In genomic region chr4:119080721-119081541, GRCh38 we compare ENCODE assay signal across 17 cellular contexts. TPM values are rescaled to one million over a fixed set of nuclear protein-coding genes. Genes with fewer than 3 reads are reported as not detected.
DNase-seq lines count a peak whose midpoint lies in the region; ATAC-seq and TF ChIP-seq lines count a peak whose summit lies in the region.
"Had no signal": no experiment of that assay in that cellular context is flagged by ENCODE, and none has a peak within 500 bp of the region (broad histone marks: within the 10 kb centered on the region; RNA-seq: fewer than 3 reads in every experiment).

No MANE protein-coding gene starts in this region.

- no peak overlapping the region for H3K23ac ChIP-seq in IMR-90 (ENCODE audit: low read depth, low read length)

- no peak overlapping the region for H4K91ac ChIP-seq in IMR-90 (ENCODE audit: insufficient read depth, low read depth, low read length)

- no peak overlapping the region for H4K5ac ChIP-seq in IMR-90 (ENCODE audit: low read depth, low read length)

- dilution Hi-C loops in IMR-90 (cut with HindIII; ENCODE audit: low sequenced_read_pairs, unreplicated experiment): no loop called here

- H3K27ac ChIP-seq in DOHH2 (ENCODE audit: low read depth, low read length) (peak overlapping the region; percentile 96), IMR-90 (ENCODE audit: insufficient read depth, low read length) (no peak overlapping the region), esophagus squamous epithelium (peak overlapping the region; percentile 41 to 70 (median 56)), prostate gland (no peak overlapping the region)
- H3K27ac ChIP-seq: left lung, WERI-Rb-1 had no signal

- H4K20me1 ChIP-seq in DOHH2 (ENCODE audit: control insufficient read depth, insufficient read depth, low read depth, low read length) (no peaks in the 10 kb centered on the region), IMR-90 (ENCODE audit: insufficient read depth, low read length) (no peaks in the 10 kb centered on the region)

- H3K9me3 Mint-ChIP-seq in endothelial cell (ENCODE audit: unreplicated experiment): no peaks in the 10 kb centered on the region
- H3K9me3 Mint-ChIP-seq: activated T-helper 17 cell treated with anti-CD3 and anti-CD28 coated beads, Interleukin-2, amount 50 U/mL, for 72 hours had no signal

- POLR2A ChIA-PET in IMR-90 (lab: Charles Lee; ENCODE audit: unreplicated experiment): no interaction called here

- H3K56ac ChIP-seq in IMR-90 (ENCODE audit: extremely low read depth, insufficient read depth, low read length): no peak overlapping the region

- no peak for TF ChIP-seq RAD21 in IMR-90 (IDR thresholded peaks at IDR 0.05; ENCODE audit: low read length)

- ATAC-seq in IMR-90 (ENCODE audit: low read depth): peak; percentile 62
- ATAC-seq: activated T-helper 17 cell treated with anti-CD3 and anti-CD28 coated beads, Interleukin-2, amount 50 U/mL, for 72 hours; left lung; naive thymus-derived CD8-positive, alpha-beta T cell had no signal

- H4K8ac ChIP-seq in IMR-90 (ENCODE audit: low read depth in 2 of 2, low read length in 2 of 2): no peak overlapping the region

- no peak overlapping the region for H2BK120ac ChIP-seq in IMR-90 (ENCODE audit: low read depth, low read length)

- H3K27me3 ChIP-seq in DOHH2 (ENCODE audit: control insufficient read depth, low read length): no peaks in the 10 kb centered on the region
- H3K27me3 ChIP-seq in IMR-90 (ENCODE audit: control insufficient read depth, insufficient read depth, low read length): no peaks in the 10 kb centered on the region
- no peaks in the 10 kb centered on the region for H3K27me3 ChIP-seq in esophagus squamous epithelium
- no peaks in the 10 kb centered on the region for H3K27me3 ChIP-seq in prostate gland (replicated peaks; ENCODE audit: insufficient read depth)
- H3K27me3 ChIP-seq: left lung had no signal

- H3K36me3 ChIP-seq in DOHH2 (ENCODE audit: control insufficient read depth, low read length): peaks cover 17% of the 10 kb centered on the region
- no peaks in the 10 kb centered on the region for H3K36me3 ChIP-seq in IMR-90 (ENCODE audit: control insufficient read depth, insufficient read depth, low read length)
- H3K36me3 ChIP-seq in esophagus squamous epithelium: no peaks in the 10 kb centered on the region
- H3K36me3 ChIP-seq in prostate gland: no peaks in the 10 kb centered on the region
- H3K36me3 ChIP-seq: left lung, WERI-Rb-1 had no signal

- BruUV-seq in IMR-90 (replicated peaks; lab: Mats Ljungman, UMichigan): no TSS peak

- intact Hi-C loops in IMR-90 (cut with micrococcal nuclease): no loop called here
- intact Hi-C loops in esophagus squamous epithelium (cut with DNase I): no loop called here
- intact Hi-C loops in prostate gland (cut with DNase I): loop anchor here (10.0 kb wide), 1 partner anchor 134 kb away; the partner anchor contains the start of gene USP53

- peaks cover 62% of the 10 kb centered on the region for H3K4me1 ChIP-seq in DOHH2 (ENCODE audit: control insufficient read depth, low read length)
- no peaks in the 10 kb centered on the region; the same call in 1 of the 2 replicates for H3K4me1 ChIP-seq in IMR-90 (ENCODE audit: control insufficient read depth, insufficient read depth, low read length)
- H3K4me1 ChIP-seq in esophagus squamous epithelium: peaks cover 0 to 25% (median 0%) of the 10 kb centered on the region in 3 donors
- H3K4me1 ChIP-seq in prostate gland (replicated peaks): no peaks in the 10 kb centered on the region
- H3K4me1 ChIP-seq: left lung had no signal

- TF ChIP-seq CTCF in DOHH2 (IDR thresholded peaks at IDR 0.05; ENCODE audit: low read depth, low read length, poor library complexity, severe bottlenecking): no peak
- no peak for TF ChIP-seq CTCF in IMR-90 (conservative IDR thresholded peaks at IDR 0.05; ENCODE audit: low read depth, low read length)
- no peak for TF ChIP-seq CTCF in esophagus squamous epithelium (IDR thresholded peaks at IDR 0.05)
- no peak for TF ChIP-seq CTCF in endothelial cell (IDR thresholded peaks at IDR 0.05; ENCODE audit: unreplicated experiment)
- no peak for TF ChIP-seq CTCF in prostate gland (IDR thresholded peaks at IDR 0.05)

- H3K4me2 ChIP-seq in DOHH2 (ENCODE audit: low read length): peak overlapping the region; percentile 75
- no peak overlapping the region; the same call in 1 of the 2 replicates for H3K4me2 ChIP-seq in IMR-90 (ENCODE audit: low read depth, low read length)

- no peaks in the 10 kb centered on the region for H3K36me3 Mint-ChIP-seq in endothelial cell (ENCODE audit: low read depth, unreplicated experiment)
- H3K36me3 Mint-ChIP-seq: naive thymus-derived CD8-positive, alpha-beta T cell had no signal

- CTCF ChIA-PET in IMR-90 (lab: Yijun Ruan, JAX): no interaction called here

- DNase-seq in IMR-90 (no peak), esophagus squamous epithelium (lab: John Stamatoyannopoulos, UW) (no peak), mucosa of gallbladder (ENCODE audit: low spot score) (peak; percentile 38), H4 (ENCODE audit: low spot score) (no peak), endothelial cell (ENCODE audit: low spot score) (no peak), prostate gland (ENCODE audit: low spot score) (no peak)
- no peak for DNase-seq in activated T-cell treated with anti-CD3 and anti-CD28 coated beads, Interleukin-2, amount 50 U/mL, for 48 hours
- DNase-seq: AML-193; DMS 273 treated with DMSO at 0.1 percent for 48 hours; left lung; naive thymus-derived CD8-positive, alpha-beta T cell; NCI-H2029; NCI-H524 treated with DMSO at 0.1 percent for 48 hours; stimulated activated CD4-positive, alpha-beta T cell treated with anti-CD3 and anti-CD28 coated beads, Interleukin-2, amount 100 ng/mL, for 24 hours; WERI-Rb-1 had no signal

- WGBS in IMR-90 (ENCODE audit: extremely low coverage in 2 of 2, insufficient read length in 1 of 2), 2 experiments: no CpG with 5 or more reads among the region's 2 CpGs
- WGBS in esophagus squamous epithelium, 2 donors: 38 to 39% methylated on average over 2 of the region's 2 CpGs
- WGBS in prostate gland: 61% methylated on average over 2 of the region's 2 CpGs

- no peak overlapping the region for H2AK5ac ChIP-seq in IMR-90 (ENCODE audit: low read depth, low read length)

- H2BK15ac ChIP-seq in IMR-90 (ENCODE audit: low read depth, low read length): no peak overlapping the region; the same call in 2 of the 3 replicates

- peaks cover 3% of the 10 kb centered on the region; the same call in 1 of the 2 replicates for H3K9me3 ChIP-seq in DOHH2 (ENCODE audit: control insufficient read depth, insufficient read depth, low read length)
- no peaks in the 10 kb centered on the region for H3K9me3 ChIP-seq in IMR-90 (ENCODE audit: control insufficient read depth, insufficient read depth, low read length)
- H3K9me3 ChIP-seq in esophagus squamous epithelium: no peaks in the 10 kb centered on the region
- no peaks in the 10 kb centered on the region for H3K9me3 ChIP-seq in prostate gland
- H3K9me3 ChIP-seq: left lung had no signal

- in situ Hi-C loops in IMR-90 (cut with MboI; ENCODE audit: low sequenced_read_pairs): no loop called here

- peaks cover 33% of the 10 kb centered on the region for H3F3A ChIP-seq in DOHH2 (ENCODE audit: control insufficient read depth, insufficient read depth)

- no peaks in the 10 kb centered on the region for H3K79me1 ChIP-seq in IMR-90 (ENCODE audit: low read depth in 1 of 2, low read length in 2 of 2)

- H3K79me2 ChIP-seq in DOHH2 (ENCODE audit: control insufficient read depth, low read length): no peaks in the 10 kb centered on the region

- no peak overlapping the region for H2AFZ ChIP-seq in IMR-90 (replicated peaks; ENCODE audit: low read length, poor library complexity)

- H2BK20ac ChIP-seq in IMR-90 (ENCODE audit: low read depth, low read length): no peak overlapping the region

- H3K9ac ChIP-seq in IMR-90 (ENCODE audit: low read depth, low read length): no peak overlapping the region

- H3K27me3 Mint-ChIP-seq in endothelial cell (ENCODE audit: unreplicated experiment): no peaks in the 10 kb centered on the region
- H3K27me3 Mint-ChIP-seq: activated T-helper 17 cell treated with anti-CD3 and anti-CD28 coated beads, Interleukin-2, amount 50 U/mL, for 72 hours had no signal

- H3K27ac Mint-ChIP-seq in endothelial cell (ENCODE audit: unreplicated experiment): no peak overlapping the region
- H3K27ac Mint-ChIP-seq: activated T-helper 17 cell treated with anti-CD3 and anti-CD28 coated beads, Interleukin-2, amount 50 U/mL, for 72 hours had no signal

- no peaks in the 10 kb centered on the region for H3K9me2 ChIP-seq in DOHH2 (replicated peaks; ENCODE audit: control insufficient read depth, low read length)

- no peak overlapping the region for H3K4me3 ChIP-seq in DOHH2 (ENCODE audit: low read length)
- no peak overlapping the region for H3K4me3 ChIP-seq in IMR-90 (ENCODE audit: insufficient read depth, low read depth, low read length)
- H3K4me3 ChIP-seq in esophagus squamous epithelium: no peak overlapping the region
- no peak overlapping the region for H3K4me3 ChIP-seq in prostate gland
- H3K4me3 ChIP-seq: left lung had no signal

- H2BK5ac ChIP-seq in IMR-90 (ENCODE audit: low read depth, low read length, poor library complexity, severe bottlenecking): no peak overlapping the region

- H3K14ac ChIP-seq in IMR-90 (replicated peaks; ENCODE audit: low read depth, low read length): no peak overlapping the region

- no peaks in the 10 kb centered on the region for H3K9me1 ChIP-seq in IMR-90 (ENCODE audit: insufficient read depth, low read length)

- no peak overlapping the region for H3K4ac ChIP-seq in IMR-90 (ENCODE audit: low read depth, low read length)

- peaks cover 7% of the 10 kb centered on the region for H3K4me1 Mint-ChIP-seq in endothelial cell (ENCODE audit: unreplicated experiment)
- H3K4me1 Mint-ChIP-seq: activated T-helper 17 cell treated with anti-CD3 and anti-CD28 coated beads, Interleukin-2, amount 50 U/mL, for 72 hours; naive thymus-derived CD8-positive, alpha-beta T cell had no signal

- no peak overlapping the region for H3K18ac ChIP-seq in IMR-90 (ENCODE audit: low read depth, low read length)

- no peak for TF ChIP-seq POLR2A in IMR-90 (IDR thresholded peaks at IDR 0.05; ENCODE audit: low read depth, low read length)
- no peak for TF ChIP-seq POLR2A in esophagus squamous epithelium (IDR thresholded peaks at IDR 0.05)
- no peak for TF ChIP-seq POLR2A in prostate gland (IDR thresholded peaks at IDR 0.05)

- H2AK9ac ChIP-seq in IMR-90 (replicated peaks; ENCODE audit: low read depth, low read length, poor library complexity): no peak overlapping the region

- H3K4me3 Mint-ChIP-seq in endothelial cell (ENCODE audit: unreplicated experiment): no peak overlapping the region
- H3K4me3 Mint-ChIP-seq: activated T-helper 17 cell treated with anti-CD3 and anti-CD28 coated beads, Interleukin-2, amount 50 U/mL, for 72 hours; naive thymus-derived CD8-positive, alpha-beta T cell had no signal

TF ChIP-seq in IMR-90, 13 proteins besides CTCF, POLR2A, EP300 and RAD21 (continues in another document):
- TF ChIP-seq CEBPB (IDR thresholded peaks at IDR 0.05; ENCODE audit: low read depth, low read length): no peak

RNA-seq across cellular contexts. Expression of gene MYOZ2, which starts 54.7 kb away (rescaled TPM):
- under 0.01 and 0.18 TPM in 2 replicates for total RNA-seq in IMR-90 (2012; rRNA removed)
- 0.14 and 0.17 TPM in 2 replicates for polyA plus RNA-seq in IMR-90 (2012; rRNA removed)
- 0.04 TPM in 1 of 2 replicates, not detected in the other for polyA plus RNA-seq in IMR-90 (2012; cell fraction: cytosol; rRNA removed)
- 0.02 and 0.10 TPM in 2 replicates for polyA plus RNA-seq in IMR-90 (2012; cell fraction: nucleus; rRNA removed; ENCODE audit: low replicate concordance)
- not detected for total RNA-seq in esophagus squamous epithelium
- total RNA-seq in mucosa of gallbladder: 0.32 TPM
- not detected in 2 replicates for total RNA-seq in H4 (2014; rRNA removed; shearing (Covaris generic))
- not detected for total RNA-seq in endothelial cell (ENCODE audit: unreplicated experiment)
- 1 to 10 TPM; 2.1 to 5.5 TPM for total RNA-seq in prostate gland
- total RNA-seq: activated T-helper 17 cell treated with anti-CD3 and anti-CD28 coated beads, Interleukin-2, amount 50 U/mL, for 72 hours; naive thymus-derived CD8-positive, alpha-beta T cell had no signal
- polyA plus RNA-seq: naive thymus-derived CD8-positive, alpha-beta T cell had no signal

Comparison
In these comparisons a context has a peak if more than half of its experiments do, and no peak if none do; other contexts are left out.
1. H3K27ac ChIP-seq: peak in DOHH2 (single experiment) and esophagus squamous epithelium (4 of 4); none in IMR-90 (single experiment) and prostate gland (0 of 2).